1 cellular context compared by ENCODE assay signal in genomic region chr6:30960907-30961673, GRCh38.
TF ChIP-seq lines count a peak whose summit lies in the region.

No MANE protein-coding gene starts in this region.

TF ChIP-seq in IMR-90, 13 proteins besides CTCF, POLR2A, EP300 and RAD21:
- no peak for TF ChIP-seq BHLHE40 (IDR thresholded peaks at IDR 0.05; ENCODE audit: low read depth, low read length)
- TF ChIP-seq NFE2L2 (IDR thresholded peaks at IDR 0.05; ENCODE audit: low read depth, low read length): no peak
- TF ChIP-seq CHD1 (IDR thresholded peaks at IDR 0.05; ENCODE audit: low read depth, low read length): no peak
- TF ChIP-seq MAZ (IDR thresholded peaks at IDR 0.05; ENCODE audit: borderline replicate concordance, low read depth, low read length): no peak
- TF ChIP-seq CEBPB (IDR thresholded peaks at IDR 0.05; ENCODE audit: low read depth, low read length): peak; percentile 50; the same call in 1 of the 2 replicates
- no peak for TF ChIP-seq RFX5 (IDR thresholded peaks at IDR 0.05; ENCODE audit: low read depth, low read length)
- no peak for TF ChIP-seq SMC3 (IDR thresholded peaks at IDR 0.05; ENCODE audit: low read depth, low read length)
TF ChIP-seq in IMR-90: peak in this region for 1.
